8 cellular contexts compared by ENCODE assay signal in the genomic region with DNA sequence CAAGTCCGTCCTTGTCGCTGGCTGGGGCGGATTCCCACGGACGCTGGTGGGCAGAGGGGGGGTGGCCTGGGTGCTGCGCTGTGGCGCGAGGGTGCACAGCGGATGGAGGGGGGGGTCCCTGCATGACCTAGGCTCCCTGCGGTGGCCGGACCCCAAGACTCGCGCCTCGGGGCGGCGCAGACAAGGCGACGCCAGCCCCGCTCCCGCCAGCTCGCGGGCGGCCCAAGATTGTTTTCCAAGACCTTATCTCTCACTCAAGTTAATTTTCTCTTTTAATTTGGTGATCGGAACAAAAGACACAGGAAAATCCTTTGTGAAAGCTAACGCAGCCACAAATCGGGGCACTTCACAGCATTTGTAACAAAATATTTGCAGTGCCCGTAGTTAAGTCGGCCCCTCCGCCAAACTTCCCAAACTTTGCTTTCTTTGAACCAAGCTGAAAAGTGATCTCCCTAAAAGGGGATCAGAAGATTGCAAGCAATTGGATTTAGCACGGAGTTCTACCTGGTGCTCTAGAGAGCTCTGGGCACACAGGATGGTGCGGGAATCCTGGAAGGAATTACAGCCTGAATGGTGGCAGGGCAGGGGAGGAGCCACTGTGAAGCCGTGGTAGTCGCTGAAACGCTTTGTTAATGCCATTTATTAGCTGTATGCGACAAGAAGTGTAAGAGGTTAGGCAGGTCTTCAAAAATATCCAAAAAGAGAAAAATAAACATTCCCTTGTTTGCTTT. TPM values are rescaled to one million over a fixed set of nuclear protein-coding genes. Genes with fewer than 3 reads are reported as not detected.
A peak's percentile ranks its signal among the peaks of the same experiment; 100 is the strongest.
DNase-seq lines count a peak whose midpoint lies in the region; ATAC-seq, FAIRE-seq and TF ChIP-seq lines count a peak whose summit lies in the region.

No MANE protein-coding gene starts in this region.

- H3K27ac ChIP-seq in A549 (peak overlapping the region; percentile 97 to 99), brain microvascular endothelial cell (no peak overlapping the region), liver (ENCODE audit: low read depth in 1 of 2, low read length in 2 of 2) (peak overlapping the region; percentile 100), thymus (ENCODE audit: low read depth) (no peak overlapping the region)

- TF ChIP-seq CTCF in A549 (IDR thresholded peaks at IDR 0.05) (no peak), HFFc6 (IDR thresholded peaks at IDR 0.05) (no peak), brain microvascular endothelial cell (IDR thresholded peaks at IDR 0.05; ENCODE audit: low read depth, low read length, missing control alignments) (no peak), liver (IDR thresholded peaks at IDR 0.05; ENCODE audit: low read depth, low read length, missing input control) (no peak)

- FAIRE-seq in A549 (lab: Jason Lieb, UNC) (no peak), frontal cortex (lab: Jason Lieb, UNC) (no peak)

- H3K27ac Mint-ChIP-seq in HFFc6, result peak overlapping the region; percentile 98

- peaks cover 40% of the 10 kb centered on the region for H3K4me1 Mint-ChIP-seq in HFFc6 (ENCODE audit: low read depth)

- DNase-seq in A549 (ENCODE audit: low read depth in 1 of 2, low spot score in 1 of 2) (no peak), HFFc6 (no peak), brain microvascular endothelial cell (no peak), frontal cortex (ENCODE audit: low spot score in 2 of 2) (no peak)

- H3K27me3 ChIP-seq in brain microvascular endothelial cell (replicated peaks), result no peaks in the 10 kb centered on the region
- H3K27me3 ChIP-seq in liver (ENCODE audit: control insufficient read depth in 4 of 4, insufficient read depth in 4 of 4, low read length in 3 of 4), result no peaks in the 10 kb centered on the region
- H3K27me3 ChIP-seq in thymus (ENCODE audit: control insufficient read depth, insufficient read depth), result peaks cover 49% of the 10 kb centered on the region

- H3K27me3 Mint-ChIP-seq in HFFc6 (ENCODE audit: insufficient read depth), result peaks cover 5% of the 10 kb centered on the region

- H3K9me3 Mint-ChIP-seq in HFFc6, result peaks cover 21% of the 10 kb centered on the region

- no peaks in the 10 kb centered on the region for H3K36me3 ChIP-seq in brain microvascular endothelial cell (replicated peaks)
- no peaks in the 10 kb centered on the region for H3K36me3 ChIP-seq in liver (ENCODE audit: control insufficient read depth in 4 of 4, insufficient read depth in 3 of 4, low read depth in 1 of 4, low read length in 3 of 4)
- H3K36me3 ChIP-seq in thymus (ENCODE audit: control insufficient read depth, insufficient read depth), result no peaks in the 10 kb centered on the region

- peak overlapping the region; percentile 85 to 93 for H3K9ac ChIP-seq in liver (ENCODE audit: low read depth in 1 of 2, low read length in 2 of 2)

- WGBS in A549 (ENCODE audit: missing lambda C conversion rate), result 82% methylated on average over 35 of the region's 35 CpGs
- WGBS in liver, result 5% methylated on average over 35 of the region's 35 CpGs
- WGBS in thymus, result 9% methylated on average over 35 of the region's 35 CpGs

- peaks cover 12% of the 10 kb centered on the region for H3K4me1 ChIP-seq in A549
- peaks cover 0 to 32% (median 9%) of the 10 kb centered on the region in 4 donors for H3K4me1 ChIP-seq in liver (ENCODE audit: control insufficient read depth in 4 of 4, insufficient read depth in 4 of 4, low read length in 3 of 4)
- H3K4me1 ChIP-seq in thymus (ENCODE audit: control insufficient read depth, insufficient read depth, low read length), result peaks cover 19% of the 10 kb centered on the region

- TF ChIP-seq EP300 in A549 (IDR thresholded peaks at IDR 0.05), result no peak

- in situ Hi-C loops in brain microvascular endothelial cell (cut with HindIII; ENCODE audit: low pct_ligation_motif_present, low sequenced_read_pairs), result no loop called here

- H3K4me3 ChIP-seq in A549, result peak overlapping the region; percentile 68
- H3K4me3 ChIP-seq in brain microvascular endothelial cell (ENCODE audit: low read depth, low read length), result peak overlapping the region; percentile 54
- H3K4me3 ChIP-seq in liver (ENCODE audit: low read depth in 1 of 3, low read length in 3 of 3), result peak overlapping the region; percentile 8 to 89 (median 45)
- peak overlapping the region; percentile 20 for H3K4me3 ChIP-seq in thymus (ENCODE audit: low read length)

- TF ChIP-seq RAD21 in A549 (conservative IDR thresholded peaks at IDR 0.05 in 1 of 2, IDR thresholded peaks at IDR 0.05 in 1 of 2) (no peak), liver (IDR thresholded peaks at IDR 0.05) (peak in 1 of 2 donors; percentile 4)

- POLR2A ChIA-PET in A549 (lab: Yijun Ruan, JAX), result interaction anchor here (1.3 to 2.4 kb wide), 2 partner anchors 15 to 43 kb away, joined by 4 to 13 read pairs; no protein-coding TSS in a partner anchor

- TF ChIP-seq POLR2A in A549 (IDR thresholded peaks at IDR 0.05; ENCODE audit: low read length), result no peak

- H3K36me3 Mint-ChIP-seq in HFFc6 (ENCODE audit: low read depth), result peaks cover 19% of the 10 kb centered on the region

- H3K4me3 Mint-ChIP-seq in HFFc6, result peak overlapping the region; percentile 90

- H3K4me2 ChIP-seq in A549, result peak overlapping the region; percentile 86

- CTCF ChIA-PET in A549 (lab: Yijun Ruan, JAX), result interaction anchor here (0.6 to 4.4 kb wide), 6 partner anchors 11 to 544 kb away, joined by 3 to 16 read pairs (median 4); no protein-coding TSS in a partner anchor

- ATAC-seq in A549 (no peak), HG03280 (IDR thresholded peaks at IDR 0.05; ENCODE audit: unreplicated experiment) (no peak), HG02884 (IDR thresholded peaks at IDR 0.05; ENCODE audit: unreplicated experiment) (no peak)

- H3K9me3 ChIP-seq in A549 (peaks cover 19% of the 10 kb centered on the region; the same call in 2 of the 3 replicates), liver (ENCODE audit: control insufficient read depth in 4 of 4, low read length in 3 of 4) (peaks cover 0 to 3% (median 0%) of the 10 kb centered on the region in 4 donors), thymus (ENCODE audit: control insufficient read depth) (peaks cover 10% of the 10 kb centered on the region)

TF ChIP-seq in A549, 52 proteins besides CTCF, POLR2A, EP300 and RAD21:
- no peak for TF ChIP-seq HDAC2 (IDR thresholded peaks at IDR 0.05)
- TF ChIP-seq FOXS1 (CRISPR knock-in tag; IDR thresholded peaks at IDR 0.05), result 0 out of 2 replicates have a peak, but pooled peaks have one; percentile 42
- 0 out of 2 replicates have a peak, but pooled peaks have one; percentile 38 for TF ChIP-seq HOXA7 (CRISPR knock-in tag; IDR thresholded peaks at IDR 0.05)

TF ChIP-seq in liver, 16 proteins besides CTCF, POLR2A, EP300 and RAD21 (continues in another document):
- TF ChIP-seq FOXA2 (IDR thresholded peaks at IDR 0.05) (no peak), YY1 (IDR thresholded peaks at IDR 0.05) (peak; percentile 55), MAX (IDR thresholded peaks at IDR 0.05) (no peak), NR2F2 (IDR thresholded peaks at IDR 0.05) (no peak), EGR1 (IDR thresholded peaks at IDR 0.05; ENCODE audit: low read depth in 2 of 2) (no peak), RXRA (IDR thresholded peaks at IDR 0.05) (no peak), SP1 (IDR thresholded peaks at IDR 0.05) (no peak), REST (IDR thresholded peaks at IDR 0.05) (peak; percentile 9), JUND (IDR thresholded peaks at IDR 0.05) (peak in 1 of 2 donors; percentile 3)
- TF ChIP-seq, protein P1, sequence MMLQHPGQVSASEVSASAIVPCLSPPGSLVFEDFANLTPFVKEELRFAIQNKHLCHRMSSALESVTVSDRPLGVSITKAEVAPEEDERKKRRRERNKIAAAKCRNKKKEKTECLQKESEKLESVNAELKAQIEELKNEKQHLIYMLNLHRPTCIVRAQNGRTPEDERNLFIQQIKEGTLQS (IDR thresholded peaks at IDR 0.05), result no peak

RNA-seq across cellular contexts. Expression of gene ID2, which starts 4.8 kb away (rescaled TPM):
- polyA plus RNA-seq in A549 (2011; rRNA removed), result 177 and 228 TPM in 2 replicates
- 988 and 1,180 TPM in 2 replicates for polyA plus RNA-seq in A549 (2012; cell fraction: cytosol; rRNA removed)
- polyA plus RNA-seq in A549 (2012; cell fraction: nucleus; rRNA removed), result 636 and 701 TPM in 2 replicates
- polyA plus RNA-seq in A549 (2017; fragmentation: RNase III; extraction: RNeasy Plus Mini Kit Qiagen cat#74134 plus additional on column Dnase treatment), result 87.8 to 221 TPM (median 181 TPM) in 3 replicates
- 112 and 167 TPM in 2 replicates for polyA minus RNA-seq in A549 (2011; rRNA and poly(A)+ RNA removed)
- 10 to 100 TPM; 81.3 to 97.1 (median 88.1) TPM for total RNA-seq in HFFc6 (2021; fragmentation: NEBNext Ultra II Directional; extraction: Animal tissue kit (Norgen Biotek cat#: 25700))
- 100 to 1,000 TPM; 216 to 274 TPM for total RNA-seq in liver
- polyA plus RNA-seq in liver, result 100 to 1,000 TPM; 149 to 488 TPM
- 319 TPM for polyA plus RNA-seq in thymus
- 151 TPM for total RNA-seq in frontal cortex

Comparison
In these comparisons a context has a peak if more than half of its experiments do, and no peak if none do; other contexts are left out.
1. H3K27ac ChIP-seq: peak in A549 (2 of 2) and liver (2 of 2); none in brain microvascular endothelial cell (single experiment) and thymus (single experiment).
2. Peak in every context shown above with its lines, with median percentiles within 50 percentile points of each other: H3K4me3 ChIP-seq.